1 cellular context compared by ENCODE assay signal in the genomic region with DNA sequence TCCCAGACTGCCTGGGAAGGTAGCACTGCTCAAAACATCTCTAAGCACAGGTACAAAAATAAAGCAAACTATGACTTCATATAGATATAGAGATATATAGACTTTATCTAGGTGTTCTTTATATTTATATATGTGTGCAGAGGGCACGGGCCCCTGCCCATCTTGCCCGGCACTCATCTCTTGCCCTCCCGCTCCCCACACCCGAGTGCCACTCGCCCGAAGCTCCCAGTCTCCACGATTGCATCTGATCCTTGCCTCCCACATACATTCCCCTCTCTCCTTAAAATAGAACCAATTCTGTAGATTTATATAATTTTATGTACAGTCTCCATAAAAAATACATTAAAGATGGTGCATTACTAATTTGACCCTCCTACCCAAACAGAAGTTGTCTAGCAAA.
TF ChIP-seq lines count a peak whose summit lies in the region.

No MANE protein-coding gene starts in this region.

TF ChIP-seq in WTC11, 78 proteins besides CTCF, POLR2A, EP300 and RAD21 (continued from another document):
- TF ChIP-seq, protein P1, sequence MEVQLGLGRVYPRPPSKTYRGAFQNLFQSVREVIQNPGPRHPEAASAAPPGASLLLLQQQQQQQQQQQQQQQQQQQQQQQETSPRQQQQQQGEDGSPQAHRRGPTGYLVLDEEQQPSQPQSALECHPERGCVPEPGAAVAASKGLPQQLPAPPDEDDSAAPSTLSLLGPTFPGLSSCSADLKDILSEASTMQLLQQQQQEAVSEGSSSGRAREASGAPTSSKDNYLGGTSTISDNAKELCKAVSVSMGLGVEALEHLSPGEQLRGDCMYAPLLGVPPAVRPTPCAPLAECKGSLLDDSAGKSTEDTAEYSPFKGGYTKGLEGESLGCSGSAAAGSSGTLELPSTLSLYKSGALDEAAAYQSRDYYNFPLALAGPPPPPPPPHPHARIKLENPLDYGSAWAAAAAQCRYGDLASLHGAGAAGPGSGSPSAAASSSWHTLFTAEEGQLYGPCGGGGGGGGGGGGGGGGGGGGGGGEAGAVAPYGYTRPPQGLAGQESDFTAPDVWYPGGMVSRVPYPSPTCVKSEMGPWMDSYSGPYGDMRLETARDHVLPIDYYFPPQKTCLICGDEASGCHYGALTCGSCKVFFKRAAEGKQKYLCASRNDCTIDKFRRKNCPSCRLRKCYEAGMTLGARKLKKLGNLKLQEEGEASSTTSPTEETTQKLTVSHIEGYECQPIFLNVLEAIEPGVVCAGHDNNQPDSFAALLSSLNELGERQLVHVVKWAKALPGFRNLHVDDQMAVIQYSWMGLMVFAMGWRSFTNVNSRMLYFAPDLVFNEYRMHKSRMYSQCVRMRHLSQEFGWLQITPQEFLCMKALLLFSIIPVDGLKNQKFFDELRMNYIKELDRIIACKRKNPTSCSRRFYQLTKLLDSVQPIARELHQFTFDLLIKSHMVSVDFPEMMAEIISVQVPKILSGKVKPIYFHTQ (CRISPR knock-in tag; IDR thresholded peaks at IDR 0.05): no peak
- no peak for TF ChIP-seq ZNF396 (CRISPR knock-in tag; IDR thresholded peaks at IDR 0.05; ENCODE audit: borderline replicate concordance)
- no peak for TF ChIP-seq IRF2 (CRISPR knock-in tag; IDR thresholded peaks at IDR 0.05; ENCODE audit: borderline replicate concordance, low read depth)
- no peak for TF ChIP-seq ELF4 (CRISPR knock-in tag; IDR thresholded peaks at IDR 0.05; ENCODE audit: low read depth)
- no peak for TF ChIP-seq RELA (CRISPR knock-in tag; IDR thresholded peaks at IDR 0.05; ENCODE audit: borderline replicate concordance)
- TF ChIP-seq TEAD1 (CRISPR knock-in tag; IDR thresholded peaks at IDR 0.05): no peak
